ENCODE assay signal across 21 cellular contexts in the genomic region with DNA sequence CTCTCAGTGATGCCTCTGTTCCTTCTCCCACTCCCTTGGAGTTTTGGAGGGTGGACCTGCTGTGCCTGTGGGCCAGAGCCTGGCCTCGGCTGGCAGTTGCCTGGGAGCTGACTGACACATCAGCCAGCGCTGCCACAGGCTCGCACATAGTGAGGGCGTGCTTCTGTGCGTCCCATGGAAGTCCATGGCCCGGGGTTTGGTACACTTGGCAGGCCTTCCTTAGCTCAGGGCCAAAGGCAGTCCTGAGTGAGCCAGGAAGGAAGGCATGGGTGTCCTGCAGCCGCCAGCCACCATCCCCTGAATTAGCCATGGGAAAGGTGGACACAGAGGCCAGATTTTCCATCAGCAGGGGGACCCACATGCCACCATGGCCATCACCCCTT. TPM values are rescaled to one million over a fixed set of nuclear protein-coding genes. Genes with fewer than 3 reads are reported as not detected.
DNase-seq lines count a peak whose midpoint lies in the region; ATAC-seq and TF ChIP-seq lines count a peak whose summit lies in the region.
"Had no signal": no experiment of that assay in that cellular context is flagged by ENCODE, and none has a peak within 500 bp of the region (broad histone marks: within the 10 kb centered on the region; RNA-seq: fewer than 3 reads in every experiment).

No MANE protein-coding gene starts in this region.

- H3K4me3 Mint-ChIP-seq in activated CD8-positive, alpha-beta T cell treated with anti-CD3 and anti-CD28 coated beads for 36 hours, result peak overlapping the region; percentile 56
- no peak overlapping the region for H3K4me3 Mint-ChIP-seq in activated CD8-positive, alpha-beta T cell treated with anti-CD3 and anti-CD28 coated beads, Interleukin-2, amount 10 ng/mL, durations not matched to agents 7 days and 5 days
- peak overlapping the region in 5 of 8 donors; percentile 35 to 78 (median 54) for H3K4me3 Mint-ChIP-seq in CD4-positive, alpha-beta memory T cell
- H3K4me3 Mint-ChIP-seq: HFFc6 had no signal

- H3K36me3 Mint-ChIP-seq in activated CD8-positive, alpha-beta T cell treated with anti-CD3 and anti-CD28 coated beads for 36 hours (ENCODE audit: low read depth), result no peaks in the 10 kb centered on the region
- no peaks in the 10 kb centered on the region for H3K36me3 Mint-ChIP-seq in activated CD8-positive, alpha-beta T cell treated with anti-CD3 and anti-CD28 coated beads, Interleukin-2, amount 10 ng/mL, durations not matched to agents 7 days and 5 days (ENCODE audit: low read depth)
- H3K36me3 Mint-ChIP-seq in CD4-positive, alpha-beta memory T cell, result no peaks in the 10 kb centered on the region
- H3K36me3 Mint-ChIP-seq: CD14-positive monocyte had no signal

- no peak for TF ChIP-seq CTCF in activated CD8-positive, alpha-beta T cell treated with anti-CD3 and anti-CD28 coated beads for 36 hours (IDR thresholded peaks at IDR 0.05)
- TF ChIP-seq CTCF in RWPE2 (IDR thresholded peaks at IDR 0.05; ENCODE audit: poor library complexity, severe bottlenecking) (no peak), mucosa of descending colon (IDR thresholded peaks at IDR 0.05) (no peak)

- H3K9me3 ChIP-seq in CD4-positive, alpha-beta memory T cell (ENCODE audit: control insufficient read depth in 1 of 2, low read length in 2 of 2), result no peaks in the 10 kb centered on the region
- H3K9me3 ChIP-seq in RWPE2 (ENCODE audit: severe bottlenecking) (no peaks in the 10 kb centered on the region), mucosa of descending colon (no peaks in the 10 kb centered on the region)
- H3K9me3 ChIP-seq: MG63 had no signal

- peaks cover 9% of the 10 kb centered on the region for H3K4me1 ChIP-seq in CD4-positive, alpha-beta memory T cell (ENCODE audit: insufficient read depth, low read length)
- H3K4me1 ChIP-seq in RWPE2 (ENCODE audit: insufficient read depth, poor library complexity, severe bottlenecking) (no peaks in the 10 kb centered on the region), mucosa of descending colon (ENCODE audit: low read depth) (peaks cover 24% of the 10 kb centered on the region)

- CTCF ChIA-PET in activated CD8-positive, alpha-beta T cell treated with anti-CD3 and anti-CD28 coated beads for 36 hours (lab: Charles Lee), result interaction anchor here (2.0 kb wide), 1 partner anchor 33 kb away, joined by 7 read pairs; no protein-coding TSS in a partner anchor
- CTCF ChIA-PET in activated CD8-positive, alpha-beta T cell treated with anti-CD3 and anti-CD28 coated beads, Interleukin-2, amount 10 ng/mL, durations not matched to agents 7 days and 5 days (lab: Charles Lee), result interaction anchor here (0.6 to 1.6 kb wide), 3 partner anchors 32 to 104 kb away, joined by 3 to 5 read pairs (median 3); no protein-coding TSS in a partner anchor
- CTCF ChIA-PET in CD4-positive, alpha-beta memory T cell (lab: Charles Lee; ENCODE audit: partially characterized antibody), result interaction anchor here (2.1 kb wide), 1 partner anchor 32 kb away, joined by 5 read pairs; no protein-coding TSS in a partner anchor

- no peak overlapping the region for H3K27ac ChIP-seq in CD4-positive, alpha-beta memory T cell (ENCODE audit: low read depth, low read length)
- no peak overlapping the region for H3K27ac ChIP-seq in RWPE2 (ENCODE audit: poor library complexity, severe bottlenecking)
- H3K27ac ChIP-seq: PC-9 had no signal

- H3K4me3 ChIP-seq in CD4-positive, alpha-beta memory T cell (ENCODE audit: low read length in 2 of 2), result no peak overlapping the region
- H3K4me3 ChIP-seq in RWPE2 (ENCODE audit: severe bottlenecking), result no peak overlapping the region
- no peak overlapping the region for H3K4me3 ChIP-seq in mucosa of descending colon
- H3K4me3 ChIP-seq: MG63, PC-9 had no signal

- H3K27me3 ChIP-seq in CD4-positive, alpha-beta memory T cell (ENCODE audit: insufficient read depth, low read length), result no peaks in the 10 kb centered on the region
- peaks cover 21% of the 10 kb centered on the region for H3K27me3 ChIP-seq in RWPE2 (ENCODE audit: insufficient read depth, poor library complexity, severe bottlenecking)

- H3K4me1 Mint-ChIP-seq in activated CD8-positive, alpha-beta T cell treated with anti-CD3 and anti-CD28 coated beads for 36 hours (ENCODE audit: low read depth), result peaks cover 3% of the 10 kb centered on the region
- peaks cover 4% of the 10 kb centered on the region for H3K4me1 Mint-ChIP-seq in activated CD8-positive, alpha-beta T cell treated with anti-CD3 and anti-CD28 coated beads, Interleukin-2, amount 10 ng/mL, durations not matched to agents 7 days and 5 days (ENCODE audit: low read depth)
- H3K4me1 Mint-ChIP-seq in CD4-positive, alpha-beta memory T cell, result peaks cover 3 to 7% (median 4%) of the 10 kb centered on the region in 4 donors

- no peak for ATAC-seq in activated CD8-positive, alpha-beta T cell treated with anti-CD3 and anti-CD28 coated beads for 36 hours
- ATAC-seq in activated CD8-positive, alpha-beta T cell treated with anti-CD3 and anti-CD28 coated beads, Interleukin-2, amount 10 ng/mL, durations not matched to agents 7 days and 5 days, result no peak
- ATAC-seq in RWPE2 (ENCODE audit: low read depth), result no peak
- no peak for ATAC-seq in mucosa of descending colon
- ATAC-seq: Right ventricle myocardium inferior, SK-N-SH treated with all-trans-retinoic acid at 6 μM for 48 hours had no signal

- POLR2A ChIA-PET in activated CD8-positive, alpha-beta T cell treated with anti-CD3 and anti-CD28 coated beads for 36 hours (lab: Charles Lee), result interaction anchor here (0.7 to 1.4 kb wide), 2 partner anchors 13 to 19 kb away, joined by 3 read pairs; no protein-coding TSS in a partner anchor
- POLR2A ChIA-PET in activated CD8-positive, alpha-beta T cell treated with anti-CD3 and anti-CD28 coated beads, Interleukin-2, amount 10 ng/mL, durations not matched to agents 7 days and 5 days (lab: Charles Lee), result no interaction called here
- POLR2A ChIA-PET in CD4-positive, alpha-beta memory T cell (lab: Charles Lee; ENCODE audit: partially characterized antibody), result interaction anchor here (5.7 kb wide), 1 partner anchor 14 kb away, joined by 34 read pairs; no protein-coding TSS in a partner anchor

- no peak for DNase-seq in activated CD8-positive, alpha-beta T cell treated with anti-CD3 and anti-CD28 coated beads for 36 hours
- no peak for DNase-seq in activated CD8-positive, alpha-beta T cell treated with anti-CD3 and anti-CD28 coated beads, Interleukin-2, amount 10 ng/mL, durations not matched to agents 7 days and 5 days
- DNase-seq in CD4-positive, alpha-beta memory T cell, result no peak
- peak; percentile 69 for DNase-seq in RWPE2 (ENCODE audit: low spot score)
- peak in 2 of 3 donors; percentile 41 to 48 for DNase-seq in mucosa of descending colon
- DNase-seq in NCI-H2171 treated with DMSO at 0.1 percent for 48 hours (lab: John Stamatoyannopoulos, UW), result no peak
- no peak for DNase-seq in RKO (ENCODE audit: low spot score)
- no peak for DNase-seq in amygdala (lab: John Stamatoyannopoulos, UW)
- DNase-seq: DND-41, GDM1, GOT3, HFFc6, MG63, NCI-H1092 treated with DMSO at 0.1 percent for 48 hours, NCI-H1694, NCI-H446, PC-9 had no signal

- H3K9me3 Mint-ChIP-seq in activated CD8-positive, alpha-beta T cell treated with anti-CD3 and anti-CD28 coated beads for 36 hours, result no peaks in the 10 kb centered on the region
- H3K9me3 Mint-ChIP-seq in activated CD8-positive, alpha-beta T cell treated with anti-CD3 and anti-CD28 coated beads, Interleukin-2, amount 10 ng/mL, durations not matched to agents 7 days and 5 days (ENCODE audit: insufficient read depth), result no peaks in the 10 kb centered on the region
- peaks cover 0 to 2% (median 0%) of the 10 kb centered on the region in 8 donors for H3K9me3 Mint-ChIP-seq in CD4-positive, alpha-beta memory T cell
- H3K9me3 Mint-ChIP-seq: HFFc6 had no signal

- no peak overlapping the region for H3K27ac Mint-ChIP-seq in activated CD8-positive, alpha-beta T cell treated with anti-CD3 and anti-CD28 coated beads for 36 hours
- H3K27ac Mint-ChIP-seq in activated CD8-positive, alpha-beta T cell treated with anti-CD3 and anti-CD28 coated beads, Interleukin-2, amount 10 ng/mL, durations not matched to agents 7 days and 5 days, result no peak overlapping the region
- no peak overlapping the region for H3K27ac Mint-ChIP-seq in CD4-positive, alpha-beta memory T cell
- H3K27ac Mint-ChIP-seq: CD14-positive monocyte, HFFc6 had no signal

- intact Hi-C loops in activated CD8-positive, alpha-beta T cell treated with anti-CD3 and anti-CD28 coated beads for 36 hours (cut with micrococcal nuclease), result no loop called here
- intact Hi-C loops in CD4-positive, alpha-beta memory T cell (cut with micrococcal nuclease), result no loop called here
- intact Hi-C loops in mucosa of descending colon (cut with DNase I, micrococcal nuclease), result no loop called here

- no peaks in the 10 kb centered on the region for H3K36me3 ChIP-seq in CD4-positive, alpha-beta memory T cell (ENCODE audit: insufficient read depth, low read length)
- H3K36me3 ChIP-seq in RWPE2 (ENCODE audit: low read depth), result no peaks in the 10 kb centered on the region
- H3K36me3 ChIP-seq in mucosa of descending colon (ENCODE audit: low read depth), result no peaks in the 10 kb centered on the region
- H3K36me3 ChIP-seq: MG63 had no signal

- peaks cover 16% of the 10 kb centered on the region for H3K27me3 Mint-ChIP-seq in activated CD8-positive, alpha-beta T cell treated with anti-CD3 and anti-CD28 coated beads for 36 hours
- peaks cover 44% of the 10 kb centered on the region for H3K27me3 Mint-ChIP-seq in activated CD8-positive, alpha-beta T cell treated with anti-CD3 and anti-CD28 coated beads, Interleukin-2, amount 10 ng/mL, durations not matched to agents 7 days and 5 days (ENCODE audit: low read depth)
- H3K27me3 Mint-ChIP-seq in CD4-positive, alpha-beta memory T cell, result peaks cover 12 to 13% of the 10 kb centered on the region in 2 donors

RNA-seq across cellular contexts. Expression of a gene that starts 1.1 kb away (rescaled TPM):
- 1 to 10 TPM; 2.6 to 3.1 TPM for total RNA-seq in activated CD8-positive, alpha-beta T cell treated with anti-CD3 and anti-CD28 coated beads for 36 hours
- under 1 TPM; 0.05 to 0.39 TPM for total RNA-seq in activated CD8-positive, alpha-beta T cell treated with anti-CD3 and anti-CD28 coated beads, Interleukin-2, amount 10 ng/mL, durations not matched to agents 7 days and 5 days
- under 1 TPM in 1 of 2 experiments, not detected in 1; 0.14 TPM for total RNA-seq in CD4-positive, alpha-beta memory T cell
- polyA plus RNA-seq in CD4-positive, alpha-beta memory T cell, result under 1 TPM in 1 of 2 donors, not detected in 1; 0.81 TPM
- total RNA-seq in mucosa of descending colon, result 10 to 100 TPM in 2 of 3 donors, 1 to 10 TPM in 1; 6.2 to 28.5 (median 27.9) TPM
- total RNA-seq: A172, HFFc6, Right ventricle myocardium inferior had no signal

Comparison
In these comparisons a context has a peak if more than half of its experiments do, and no peak if none do; other contexts are left out.
1. DNase-seq: peak in RWPE2 (single experiment) and mucosa of descending colon (2 of 3); none in activated CD8-positive, alpha-beta T cell treated with anti-CD3 and anti-CD28 coated beads for 36 hours (single experiment), activated CD8-positive, alpha-beta T cell treated with anti-CD3 and anti-CD28 coated beads, Interleukin-2, amount 10 ng/mL, durations not matched to agents 7 days and 5 days (single experiment), CD4-positive, alpha-beta memory T cell (0 of 5), NCI-H2171 treated with DMSO at 0.1 percent for 48 hours (single experiment), RKO (single experiment) and amygdala (0 of 56).